In the genomic region with DNA sequence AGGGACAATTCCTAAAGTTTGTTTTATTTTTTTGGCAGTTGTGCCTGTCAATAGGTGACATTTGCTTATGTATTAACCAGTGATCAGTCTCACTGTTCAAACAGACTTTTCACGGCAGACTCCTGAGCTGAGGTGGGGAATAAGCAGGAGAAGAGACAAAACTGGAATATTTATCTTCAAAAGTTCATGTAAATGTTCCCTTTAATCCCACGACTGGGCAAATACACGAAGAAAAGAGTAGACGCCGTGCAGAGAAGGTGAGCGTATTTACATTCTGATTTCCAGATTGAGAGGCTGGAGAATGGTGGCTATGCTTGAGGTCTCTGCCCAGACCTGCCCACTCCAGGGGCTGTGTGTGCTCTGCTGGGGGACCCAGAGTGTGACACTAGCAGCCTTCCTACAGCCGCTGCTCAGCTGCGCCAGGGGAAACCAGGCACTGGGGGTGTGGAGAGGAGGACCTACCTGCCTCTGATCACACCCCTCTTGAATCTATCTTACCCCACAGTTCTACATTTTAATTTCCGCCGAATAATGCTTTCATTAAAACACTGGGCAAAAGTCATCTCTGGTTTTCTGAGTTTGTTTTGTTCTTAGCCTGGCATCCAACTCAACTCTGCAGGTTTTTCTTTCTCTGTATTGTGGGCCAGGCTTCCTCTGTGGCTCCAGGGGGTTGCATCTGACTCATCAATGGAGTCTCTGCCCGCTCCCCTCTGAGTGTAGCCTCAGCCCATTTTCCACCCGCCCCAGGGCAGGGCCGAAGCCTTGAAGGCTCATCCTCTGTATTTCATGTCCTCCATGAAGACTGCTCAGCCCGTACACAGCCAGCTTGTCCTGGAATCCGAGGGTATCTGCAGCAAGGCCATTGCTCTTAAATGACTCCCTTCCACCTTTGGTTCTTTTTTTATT, we compare ENCODE assay signal across 19 cellular contexts.
DNase-seq lines count a peak whose midpoint lies in the region; ATAC-seq and TF ChIP-seq lines count a peak whose summit lies in the region.
"Had no signal": no experiment of that assay in that cellular context is flagged by ENCODE, and none has a peak within 500 bp of the region (broad histone marks: within the 10 kb centered on the region; RNA-seq: fewer than 3 reads in every experiment).

No MANE protein-coding gene starts in this region.

- H3K9me3 Mint-ChIP-seq in mesothelial cell of epicardium (peaks cover under 1% of the 10 kb centered on the region), HFFc6 (peaks cover 9% of the 10 kb centered on the region)
- H3K9me3 Mint-ChIP-seq: activated T-cell treated with anti-CD3 and anti-CD28 coated beads, Interleukin-2, amount 50 U/mL, for 4 hours had no signal

- no peak for ATAC-seq in heart left ventricle
- ATAC-seq: activated T-cell treated with anti-CD3 and anti-CD28 coated beads, Interleukin-2, amount 50 U/mL, for 4 hours; HCT116; left colon had no signal

- peaks cover 0 to 43% (median 15%) of the 10 kb centered on the region in 12 donors for H3K4me1 ChIP-seq in heart left ventricle

- intact Hi-C loops in heart left ventricle (cut with DNase I), result no loop called here

- H3K27ac ChIP-seq in heart left ventricle, result peak overlapping the region in 2 of 12 donors; percentile 27 to 70
- H3K27ac ChIP-seq: spleen had no signal

- TF ChIP-seq CTCF in astrocyte of the spinal cord (IDR thresholded peaks at IDR 0.05; ENCODE audit: low read depth, low read length) (no peak), mesothelial cell of epicardium (IDR thresholded peaks at IDR 0.05; ENCODE audit: unreplicated experiment) (no peak), HFFc6 (IDR thresholded peaks at IDR 0.05) (no peak), heart left ventricle (IDR thresholded peaks at IDR 0.05) (no peak)

- H3K36me3 Mint-ChIP-seq in mesothelial cell of epicardium (no peaks in the 10 kb centered on the region), HFFc6 (ENCODE audit: low read depth) (peaks cover 4% of the 10 kb centered on the region; the same call in 1 of the 2 replicates)

- H3K36me3 ChIP-seq in MG63 (no peaks in the 10 kb centered on the region), heart left ventricle (no peaks in the 10 kb centered on the region)
- H3K36me3 ChIP-seq: spleen had no signal

- WGBS in heart left ventricle, 4 donors, result 94 to 96% (median 94%) methylated on average over 15 of the region's 15 CpGs

- no peak for TF ChIP-seq POLR2A in heart left ventricle (IDR thresholded peaks at IDR 0.05)

- H3K4me3 Mint-ChIP-seq in mesothelial cell of epicardium (no peak overlapping the region), HFFc6 (no peak overlapping the region)
- H3K4me3 Mint-ChIP-seq: activated T-cell treated with anti-CD3 and anti-CD28 coated beads, Interleukin-2, amount 50 U/mL, for 4 hours had no signal

- H3K4me3 ChIP-seq in MG63, result no peak overlapping the region
- H3K4me3 ChIP-seq in astrocyte of the spinal cord (ENCODE audit: low read depth, low read length), result no peak overlapping the region
- H3K4me3 ChIP-seq in heart left ventricle, result no peak overlapping the region
- H3K4me3 ChIP-seq: spleen had no signal

- H3K27ac Mint-ChIP-seq in mesothelial cell of epicardium (peak overlapping the region; percentile 44), HFFc6 (no peak overlapping the region)

- DNase-seq in ELF-1 (ENCODE audit: low read depth, low spot score) (peak; percentile 67), MG63 (peak; percentile 52), astrocyte of the spinal cord (ENCODE audit: low read depth, low spot score) (peak; percentile 54), mesothelial cell of epicardium (ENCODE audit: low spot score in 2 of 2, unreplicated experiment in 2 of 2) (no peak), HFFc6 (no peak), OCI-M2 (lab: John Stamatoyannopoulos, UW; ENCODE audit: unreplicated experiment) (no peak), heart left ventricle (no peak)
- DNase-seq in stimulated activated CD4-positive, alpha-beta T cell treated with anti-CD3 and anti-CD28 coated beads, Interleukin-1b, Interleukin-23, amount 100 ng/mL, for 48 hours, result no peak
- DNase-seq: activated T-cell treated with anti-CD3 and anti-CD28 coated beads, Interleukin-2, amount 50 U/mL, for 4 hours; amniotic stem cell; C1 segment of cervical spinal cord; DND-41; erythroblast; hippocampal formation; left colon; NCI-H1092 treated with DMSO at 0.1 percent for 48 hours; NCI-H774; spleen had no signal

- H3K4me1 Mint-ChIP-seq in mesothelial cell of epicardium (peaks cover 32% of the 10 kb centered on the region), HFFc6 (ENCODE audit: low read depth) (peaks cover 14% of the 10 kb centered on the region)

- H3K27me3 Mint-ChIP-seq in mesothelial cell of epicardium (ENCODE audit: low read depth), result peaks cover 1% of the 10 kb centered on the region
- no peaks in the 10 kb centered on the region; the same call in 1 of the 2 replicates for H3K27me3 Mint-ChIP-seq in HFFc6 (ENCODE audit: insufficient read depth)

- H3K9me3 ChIP-seq in MG63 (no peaks in the 10 kb centered on the region), heart left ventricle (no peaks in the 10 kb centered on the region)
- H3K9me3 ChIP-seq: spleen had no signal

- in situ Hi-C loops in astrocyte of the spinal cord (cut with HindIII; ENCODE audit: low sequenced_read_pairs), result no loop called here

- no peaks in the 10 kb centered on the region for H3K27me3 ChIP-seq in MG63
- no peaks in the 10 kb centered on the region for H3K27me3 ChIP-seq in heart left ventricle
- H3K27me3 ChIP-seq: spleen had no signal

Comparison
In these comparisons a context has a peak if more than half of its experiments do, and no peak if none do; other contexts are left out.
1. DNase-seq: peak in ELF-1 (single experiment), MG63 (single experiment) and astrocyte of the spinal cord (single experiment); none in mesothelial cell of epicardium (0 of 2), HFFc6 (single experiment), OCI-M2 (single experiment), stimulated activated CD4-positive, alpha-beta T cell treated with anti-CD3 and anti-CD28 coated beads, Interleukin-1b, Interleukin-23, amount 100 ng/mL, for 48 hours (single experiment) and heart left ventricle (0 of 5).